In the genomic region with DNA sequence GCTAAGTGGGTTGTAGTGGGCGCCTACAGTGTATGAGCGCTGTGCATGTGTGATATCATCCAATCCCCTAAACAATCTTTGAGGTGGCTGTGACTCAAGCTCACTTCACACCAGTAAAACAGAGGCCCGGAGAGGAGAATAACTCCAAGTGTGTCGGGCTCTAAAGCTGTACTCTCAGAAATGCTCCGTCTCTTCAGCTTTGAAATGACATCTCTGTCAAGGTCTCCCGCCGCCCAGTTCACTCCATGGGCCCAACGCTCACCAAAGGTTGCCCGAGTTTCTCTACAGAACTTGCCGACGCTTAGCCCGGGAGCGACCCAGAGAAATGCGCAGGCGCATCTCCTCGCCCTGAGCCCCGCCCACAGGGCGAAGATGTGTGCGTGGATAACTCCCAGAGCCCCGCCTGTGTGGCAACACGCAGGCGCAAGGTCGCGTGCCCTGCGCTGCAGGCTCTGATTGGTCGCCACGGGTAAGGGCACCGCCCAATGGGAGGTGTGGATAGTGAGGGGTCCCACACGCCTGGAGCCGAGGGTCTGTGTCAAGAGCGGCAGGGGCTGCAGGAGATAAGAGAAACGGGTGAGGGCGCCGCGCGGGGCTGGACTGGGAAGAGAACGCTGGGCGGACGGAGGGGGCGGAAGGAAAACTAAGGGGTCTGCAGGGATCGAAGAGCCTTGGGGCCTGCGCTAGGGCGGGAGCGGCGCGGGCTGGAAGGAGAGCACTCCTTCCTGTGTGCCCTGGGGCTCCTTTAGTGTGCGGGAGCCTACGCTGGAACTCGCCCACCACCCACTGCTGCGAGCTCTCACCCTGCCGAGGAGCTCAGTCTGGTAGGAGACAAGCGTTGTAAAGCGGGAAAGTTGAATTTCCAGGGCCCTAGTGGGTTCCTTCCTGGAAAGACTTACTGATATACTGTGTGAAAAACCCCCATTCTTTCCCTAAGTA, we compare ENCODE assay signal across 8 cellular contexts. TPM values are rescaled to one million over a fixed set of nuclear protein-coding genes. Genes with fewer than 3 reads are reported as not detected.
A peak's percentile ranks its signal among the peaks of the same experiment; 100 is the strongest.
DNase-seq lines count a peak whose midpoint lies in the region; ATAC-seq, FAIRE-seq and TF ChIP-seq lines count a peak whose summit lies in the region.

TSS of gene ZNF526 (plus strand) at position 501 of the 939 bp plus-strand sequence. CDS start 4,092 bp downstream, outside the sequence.

- TF ChIP-seq CTCF in esophagus muscularis mucosa (IDR thresholded peaks at IDR 0.05) = no peak

- H3K79me2 ChIP-seq in Karpas-422 (ENCODE audit: low read length) = peaks cover 64% of the 10 kb centered on the region

- peak within 1 kb of the TSS; percentile 82 for H3K9ac ChIP-seq in Karpas-422 (ENCODE audit: low read length)

- TF ChIP-seq POLR2A in esophagus muscularis mucosa (IDR thresholded peaks at IDR 0.05; ENCODE audit: low read depth) = peak; percentile 38

- H3K27me3 ChIP-seq in Karpas-422 (ENCODE audit: low read length) (no peaks in the 10 kb centered on the region), esophagus muscularis mucosa (no peaks in the 10 kb centered on the region), muscle layer of duodenum (ENCODE audit: low read depth, low read length) (no peaks in the 10 kb centered on the region)

- no peak for TF ChIP-seq EP300 in esophagus muscularis mucosa (IDR thresholded peaks at IDR 0.05)

- H3K9me2 ChIP-seq in Karpas-422 (replicated peaks; ENCODE audit: insufficient read depth, low read length) = no peaks in the 10 kb centered on the region

- peak; percentile 97 for DNase-seq in DMS79 treated with DMSO at 0.1 percent for 48 hours (lab: John Stamatoyannopoulos, UW)
- DNase-seq in Karpas-422 = peak; percentile 98
- peak; percentile 89 for DNase-seq in RCC 7860 (ENCODE audit: low spot score)
- DNase-seq in activated T-cell treated with anti-CD3 and anti-CD28 coated beads, Interleukin-2, amount 50 U/mL, for 48 hours = peak; percentile 97 to 98
- DNase-seq in esophagus muscularis mucosa (ENCODE audit: extremely low spot score) = peak; percentile 99
- peak; percentile 87 for DNase-seq in stimulated activated CD8-positive, alpha-beta memory T cell treated with anti-CD3 and anti-CD28 coated beads, Interleukin-7, amount 100 ng/mL, for 24 hours (ENCODE audit: low read depth)

- H2AFZ ChIP-seq in Karpas-422 (ENCODE audit: low read length) = peak within 1 kb of the TSS; percentile 6; the same call in 1 of the 2 replicates

- H3K36me3 ChIP-seq in Karpas-422 (ENCODE audit: insufficient read depth, low read length) = no peaks in the 10 kb centered on the region
- H3K36me3 ChIP-seq in esophagus muscularis mucosa = peaks cover 9 to 19% (median 14%) of the 10 kb centered on the region in 4 donors
- peaks cover 10 to 12% of the 10 kb centered on the region in 2 donors for H3K36me3 ChIP-seq in muscle layer of duodenum (ENCODE audit: control insufficient read depth in 1 of 2, insufficient read depth in 2 of 2, low read length in 2 of 2)

- intact Hi-C loops in esophagus muscularis mucosa (cut with DNase I) = no loop called here

- H3K9me3 ChIP-seq in Karpas-422 (ENCODE audit: low read length) = no peaks in the 10 kb centered on the region
- no peaks in the 10 kb centered on the region for H3K9me3 ChIP-seq in esophagus muscularis mucosa
- H3K9me3 ChIP-seq in muscle layer of duodenum (ENCODE audit: control insufficient read depth in 1 of 2, low read length in 2 of 2) = no peaks in the 10 kb centered on the region

- peak within 1 kb of the TSS; percentile 46; the same call in 1 of the 2 replicates for H3K27ac ChIP-seq in Karpas-422 (ENCODE audit: low read length)
- H3K27ac ChIP-seq in esophagus muscularis mucosa (replicated peaks in 1 of 4) = peak within 1 kb of the TSS; percentile 85 to 93 (median 88)
- H3K27ac ChIP-seq in muscle layer of duodenum (ENCODE audit: low read length) = peak within 1 kb of the TSS; percentile 96

- peak within 1 kb of the TSS; percentile 78 for H3K4me3 ChIP-seq in Karpas-422 (ENCODE audit: low read length)
- peak within 1 kb of the TSS; percentile 66 to 84 (median 76) for H3K4me3 ChIP-seq in esophagus muscularis mucosa
- H3K4me3 ChIP-seq in muscle layer of duodenum (ENCODE audit: low read depth in 1 of 2, low read length in 2 of 2) = peak within 1 kb of the TSS; percentile 84 to 98

- peak; percentile 60 for ATAC-seq in GM21825 (IDR thresholded peaks at IDR 0.05; ENCODE audit: unreplicated experiment)

- H4K20me1 ChIP-seq in Karpas-422 (ENCODE audit: insufficient read depth, low read depth, low read length) = peaks cover 8% of the 10 kb centered on the region; the same call in 1 of the 2 replicates

- WGBS in esophagus muscularis mucosa = under 1% methylated on average over 41 of the region's 53 CpGs

- peak within 1 kb of the TSS; percentile 99 for H3K4me2 ChIP-seq in Karpas-422 (ENCODE audit: low read depth, low read length, poor library complexity, severe bottlenecking)

- H3K4me1 ChIP-seq in Karpas-422 (ENCODE audit: low read length) (peaks cover 36% of the 10 kb centered on the region), esophagus muscularis mucosa (peaks cover 33 to 65% (median 59%) of the 10 kb centered on the region in 4 donors), muscle layer of duodenum (ENCODE audit: control insufficient read depth in 1 of 2, insufficient read depth in 2 of 2, low read length in 2 of 2) (peaks cover 9 to 44% of the 10 kb centered on the region in 2 donors)

- FAIRE-seq in RCC 7860 (lab: Jason Lieb, UNC) = peak; percentile 71

RNA-seq across cellular contexts. Expression of gene ZNF526, which starts in this region (rescaled TPM):
- total RNA-seq in Karpas-422 (2014; rRNA removed; shearing (Covaris generic); ENCODE audit: low replicate concordance) = 3.4 and 9.1 TPM in 2 replicates
- total RNA-seq in esophagus muscularis mucosa = 1 to 10 TPM; 4.3 to 8.6 (median 7.1) TPM

Comparison
In these comparisons a context has a peak if more than half of its experiments do, and no peak if none do; other contexts are left out.
1. Peak in every context shown above with its lines: DNase-seq, ATAC-seq, H3K4me3 ChIP-seq and H3K27ac ChIP-seq.
2. H3K27ac ChIP-seq: peak in every context shown above with its lines; median percentile 96 in muscle layer of duodenum; 88 in esophagus muscularis mucosa; 46 in Karpas-422.